ENCODE assay signal across 23 cellular contexts in the genomic region with DNA sequence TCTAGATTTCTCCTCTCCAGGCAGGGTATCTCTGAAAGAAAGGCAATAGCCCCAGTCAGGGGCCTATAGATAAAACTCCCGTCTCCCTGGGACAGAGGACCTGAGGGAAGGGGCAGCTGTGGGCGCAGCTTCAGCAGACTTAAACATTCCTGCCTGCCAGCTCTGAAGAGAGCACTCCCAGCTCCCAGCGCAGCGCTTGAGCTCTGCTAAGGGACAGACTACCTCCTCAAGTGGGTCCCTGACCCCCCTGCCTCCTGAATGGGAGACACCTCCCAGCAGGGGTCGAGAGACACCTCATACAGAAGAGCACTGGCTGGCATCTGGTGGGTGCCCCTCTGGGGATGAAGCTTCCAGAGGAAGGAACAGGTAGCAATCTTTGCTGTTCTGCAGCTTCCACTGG.
"Had no signal": no experiment of that assay in that cellular context is flagged by ENCODE, and none has a peak within 500 bp of the region (broad histone marks: within the 10 kb centered on the region; RNA-seq: fewer than 3 reads in every experiment).

No MANE protein-coding gene starts in this region.

- H3K4me1 ChIP-seq: colonic mucosa, esophagus muscularis mucosa, esophagus squamous epithelium, foreskin keratinocyte, gastrocnemius medialis, gastroesophageal sphincter, heart left ventricle, heart right ventricle had no signal

- H3K27me3 ChIP-seq: colonic mucosa, dorsolateral prefrontal cortex, esophagus muscularis mucosa, esophagus squamous epithelium, foreskin keratinocyte, gastrocnemius medialis, gastroesophageal sphincter, heart left ventricle, heart right ventricle had no signal

- H3K36me3 ChIP-seq: colonic mucosa, esophagus muscularis mucosa, esophagus squamous epithelium, gastrocnemius medialis, gastroesophageal sphincter, heart left ventricle, heart right ventricle had no signal

- DNase-seq: colonic mucosa; cortex of kidney; dermis blood vessel endothelial cell; dorsolateral prefrontal cortex; effector CD4-positive, alpha-beta T cell; effector CD8-positive, alpha-beta T cell; effector memory CD4-positive, alpha-beta T cell; effector memory CD8-positive, alpha-beta T cell; endodermal cell; erythroblast; esophagus squamous epithelium; foreskin fibroblast; foreskin keratinocyte; foreskin melanocyte; gastrocnemius medialis; glutamatergic neuron; head of caudate nucleus; heart left ventricle; heart right ventricle had no signal

- H3K27ac ChIP-seq: colonic mucosa, coronary artery, dorsolateral prefrontal cortex, epithelial cell of prostate, esophagus muscularis mucosa, esophagus squamous epithelium, foreskin keratinocyte, gastrocnemius medialis, gastroesophageal sphincter, heart left ventricle, heart right ventricle had no signal

- H3K4me3 ChIP-seq: colonic mucosa, coronary artery, dorsolateral prefrontal cortex, esophagus muscularis mucosa, esophagus squamous epithelium, gastrocnemius medialis, gastroesophageal sphincter, heart left ventricle, heart right ventricle had no signal

- H3K9me3 ChIP-seq: colonic mucosa, gastrocnemius medialis had no signal
